8 cellular contexts compared by ENCODE assay signal in the genomic region with DNA sequence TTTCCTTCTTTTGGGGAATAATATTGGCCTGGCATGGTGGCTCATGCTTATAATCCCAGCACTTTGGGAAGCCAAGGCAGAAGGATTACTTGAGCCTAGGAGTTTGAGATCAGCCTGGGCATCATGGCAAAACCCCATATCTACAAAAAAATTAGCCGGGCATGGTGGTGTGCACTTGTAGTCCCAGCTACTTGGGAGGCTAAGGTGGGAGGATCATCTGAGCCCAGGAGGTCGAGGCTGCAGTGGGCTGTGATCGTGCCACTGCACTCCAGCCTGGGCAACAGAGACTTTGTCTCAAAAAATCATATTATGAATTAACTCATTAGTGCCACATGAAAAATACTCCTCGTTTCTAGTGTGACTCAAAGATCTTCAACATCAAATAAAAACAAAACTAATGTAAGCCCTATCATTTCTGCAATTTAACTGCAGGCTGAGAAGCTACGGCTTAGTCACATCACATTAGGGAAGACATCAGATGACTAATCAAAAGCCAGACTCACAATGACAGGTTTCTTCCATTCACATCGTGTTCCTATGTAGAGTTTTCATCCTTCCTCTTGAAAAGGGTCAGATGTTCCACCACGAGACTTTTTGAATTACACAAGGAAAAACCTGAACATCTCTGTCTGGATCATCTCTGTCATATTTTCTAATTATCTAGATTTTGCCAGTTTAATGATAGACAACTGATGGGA. TPM values are rescaled to one million over a fixed set of nuclear protein-coding genes. Genes with fewer than 3 reads are reported as not detected.
DNase-seq lines count a peak whose midpoint lies in the region; FAIRE-seq and TF ChIP-seq lines count a peak whose summit lies in the region.
"Not testable (repeated sequence)": the region's sequence is repeated elsewhere in the genome, so short reads cannot be mapped to it uniquely, and the experiment has no call there.

No MANE protein-coding gene starts in this region.

- CTCF ChIA-PET in activated naive CD4-positive, alpha-beta T cell treated with anti-CD3 and anti-CD28 coated beads for 36 hours (lab: Charles Lee) = interaction anchor here (0.6 to 1.6 kb wide), 4 partner anchors 12 to 127 kb away, joined by 3 to 7 read pairs (median 4); no protein-coding TSS in a partner anchor

- not testable (repeated sequence) for H3K27me3 ChIP-seq in DOHH2 (ENCODE audit: control insufficient read depth, low read length); effector memory CD4-positive, alpha-beta T cell (replicated peaks; ENCODE audit: control insufficient read depth, insufficient read depth, low read length, poor library complexity, severe bottlenecking); keratinocyte (ENCODE audit: control insufficient read depth, extremely low read depth, insufficient read depth, low read length); parathyroid adenoma (ENCODE audit: control insufficient read depth, insufficient read depth, low read length); thymus (ENCODE audit: control insufficient read depth, insufficient read depth)

- peaks cover 52% of the 10 kb centered on the region for H3K4me1 Mint-ChIP-seq in activated naive CD4-positive, alpha-beta T cell treated with anti-CD3 and anti-CD28 coated beads for 36 hours (ENCODE audit: low read depth)

- not testable (repeated sequence) for DNase-seq in Jurkat, Clone E6-1 (ENCODE audit: low read depth, low spot score); effector memory CD4-positive, alpha-beta T cell; keratinocyte (ENCODE audit: low read depth, low spot score)
- DNase-seq in SK-MEL-5 (ENCODE audit: low read depth, low spot score) = peak; percentile 66
- DNase-seq in activated naive CD4-positive, alpha-beta T cell treated with anti-CD3 and anti-CD28 coated beads for 36 hours = peak; percentile 41

- TF ChIP-seq CTCF in DOHH2 (IDR thresholded peaks at IDR 0.05; ENCODE audit: low read depth, low read length, poor library complexity, severe bottlenecking); keratinocyte (optimal IDR thresholded peaks at IDR 0.05 in 1 of 3, IDR thresholded peaks at IDR 0.05 in 1 of 3, conservative IDR thresholded peaks at IDR 0.05 in 1 of 3; ENCODE audit: extremely low read depth in 1 of 3, insufficient read depth in 2 of 3, low read length in 3 of 3); parathyroid adenoma (IDR thresholded peaks at IDR 0.05): not testable (repeated sequence)

- not testable (repeated sequence) for H2AFZ ChIP-seq in keratinocyte (ENCODE audit: control insufficient read depth, low read length)
- peak overlapping the region; percentile 93 for H2AFZ ChIP-seq in parathyroid adenoma

- WGBS in thymus = 63% methylated on average over 7 of the region's 7 CpGs

- H3K4me1 ChIP-seq in DOHH2 (ENCODE audit: control insufficient read depth, low read length) = peaks cover 91% of the 10 kb centered on the region
- H3K4me1 ChIP-seq in effector memory CD4-positive, alpha-beta T cell (ENCODE audit: control insufficient read depth, insufficient read depth, low read length, poor library complexity, severe bottlenecking) = peaks cover 18% of the 10 kb centered on the region
- H3K4me1 ChIP-seq in keratinocyte (ENCODE audit: control insufficient read depth, extremely low read depth, insufficient read depth, low read length) = peaks cover 16% of the 10 kb centered on the region
- H3K4me1 ChIP-seq in parathyroid adenoma = not testable (repeated sequence)
- peaks cover 12% of the 10 kb centered on the region for H3K4me1 ChIP-seq in thymus (ENCODE audit: control insufficient read depth, insufficient read depth, low read length)

- not testable (repeated sequence) for H3K9me3 ChIP-seq in DOHH2 (ENCODE audit: control insufficient read depth, insufficient read depth, low read length); effector memory CD4-positive, alpha-beta T cell (ENCODE audit: control insufficient read depth, low read length); keratinocyte (ENCODE audit: control insufficient read depth, low read depth, low read length); parathyroid adenoma (ENCODE audit: control insufficient read depth, low read length); thymus (ENCODE audit: control insufficient read depth)

- not testable (repeated sequence) for H4K20me1 ChIP-seq in DOHH2 (ENCODE audit: control insufficient read depth, insufficient read depth, low read depth, low read length); keratinocyte (ENCODE audit: control insufficient read depth, extremely low read depth, insufficient read depth, low read length)

- peaks cover 34% of the 10 kb centered on the region for H3K36me3 ChIP-seq in DOHH2 (ENCODE audit: control insufficient read depth, low read length)
- not testable (repeated sequence) for H3K36me3 ChIP-seq in effector memory CD4-positive, alpha-beta T cell (ENCODE audit: control insufficient read depth, insufficient read depth, low read length); keratinocyte (ENCODE audit: control insufficient read depth in 2 of 2, extremely low read depth in 1 of 2, insufficient read depth in 2 of 2, low read length in 2 of 2); parathyroid adenoma (ENCODE audit: control insufficient read depth, insufficient read depth, low read length); thymus (ENCODE audit: control insufficient read depth, insufficient read depth)

- H3K79me2 ChIP-seq in DOHH2 (ENCODE audit: control insufficient read depth, low read length) = peaks cover 51% of the 10 kb centered on the region
- not testable (repeated sequence) for H3K79me2 ChIP-seq in keratinocyte (ENCODE audit: control insufficient read depth, insufficient read depth, low read length); parathyroid adenoma

- H3K27ac Mint-ChIP-seq in activated naive CD4-positive, alpha-beta T cell treated with anti-CD3 and anti-CD28 coated beads for 36 hours = peak overlapping the region; percentile 91

- not testable (repeated sequence) for H3K27me3 Mint-ChIP-seq in activated naive CD4-positive, alpha-beta T cell treated with anti-CD3 and anti-CD28 coated beads for 36 hours (ENCODE audit: low read depth)

- intact Hi-C loops in activated naive CD4-positive, alpha-beta T cell treated with anti-CD3 and anti-CD28 coated beads for 36 hours (cut with micrococcal nuclease) = loop anchor here (1.0 to 10.0 kb wide), 7 partner anchors 11 to 1331 kb away; a partner anchor contains a TSS

- not testable (repeated sequence) for H3K9me3 Mint-ChIP-seq in activated naive CD4-positive, alpha-beta T cell treated with anti-CD3 and anti-CD28 coated beads for 36 hours

- peak overlapping the region; percentile 94 for H3K27ac ChIP-seq in DOHH2 (ENCODE audit: low read depth, low read length)
- H3K27ac ChIP-seq in effector memory CD4-positive, alpha-beta T cell (ENCODE audit: insufficient read depth, low read length, poor library complexity, severe bottlenecking) = peak overlapping the region; percentile 98
- peak overlapping the region; percentile 92 for H3K27ac ChIP-seq in keratinocyte (ENCODE audit: control insufficient read depth, insufficient read depth, low read length)
- peak overlapping the region; percentile 96 for H3K27ac ChIP-seq in parathyroid adenoma
- H3K27ac ChIP-seq in thymus (ENCODE audit: low read depth) = peak overlapping the region; percentile 98

- in situ Hi-C loops in SK-MEL-5 (cut with HindIII; ENCODE audit: low pct_unique_long_range_greater_than_20kb, low sequenced_read_pairs) = not testable (repeated sequence)

- peak overlapping the region; percentile 91 for H3K9ac ChIP-seq in keratinocyte (ENCODE audit: control insufficient read depth, extremely low read depth, insufficient read depth, low read length)
- H3K9ac ChIP-seq in parathyroid adenoma = not testable (repeated sequence)

- not testable (repeated sequence) for H3K9me1 ChIP-seq in keratinocyte (ENCODE audit: control insufficient read depth, extremely low read depth, insufficient read depth, low read length)

- not testable (repeated sequence) for H3K9me2 ChIP-seq in DOHH2 (replicated peaks; ENCODE audit: control insufficient read depth, low read length)

- H3K36me3 Mint-ChIP-seq in activated naive CD4-positive, alpha-beta T cell treated with anti-CD3 and anti-CD28 coated beads for 36 hours (ENCODE audit: low read depth) = not testable (repeated sequence)

- H3K4me2 ChIP-seq in DOHH2 (ENCODE audit: low read length) = peak overlapping the region; percentile 96
- peak overlapping the region; percentile 97 for H3K4me2 ChIP-seq in keratinocyte (ENCODE audit: control insufficient read depth, extremely low read depth, insufficient read depth, low read depth, low read length)
- peak overlapping the region; percentile 96 for H3K4me2 ChIP-seq in parathyroid adenoma (ENCODE audit: low read length)

- H3K4me3 Mint-ChIP-seq in activated naive CD4-positive, alpha-beta T cell treated with anti-CD3 and anti-CD28 coated beads for 36 hours = peak overlapping the region; percentile 90

- H3F3A ChIP-seq in DOHH2 (ENCODE audit: control insufficient read depth, insufficient read depth) = peaks cover 54% of the 10 kb centered on the region

- FAIRE-seq in keratinocyte (lab: Jason Lieb, UNC) = not testable (repeated sequence)

- dilution Hi-C loops in keratinocyte (cut with MboI; ENCODE audit: extremely low pct_ligation_motif_present, low sequenced_read_pairs) = not testable (repeated sequence)

- H3K4me3 ChIP-seq in DOHH2 (ENCODE audit: low read length) = peak overlapping the region; percentile 81
- H3K4me3 ChIP-seq in Jurkat, Clone E6-1 (ENCODE audit: low read length) = peak overlapping the region; percentile 81
- not testable (repeated sequence) for H3K4me3 ChIP-seq in effector memory CD4-positive, alpha-beta T cell (ENCODE audit: insufficient read depth, low read depth, low read length, poor library complexity, severe bottlenecking)
- peak overlapping the region in 2 of 3 experiments; percentile 62 to 78 for H3K4me3 ChIP-seq in keratinocyte (ENCODE audit: control insufficient read depth in 2 of 3, extremely low read depth in 1 of 3, insufficient read depth in 2 of 3, low read depth in 1 of 3, low read length in 3 of 3)
- H3K4me3 ChIP-seq in parathyroid adenoma (ENCODE audit: low read depth, low read length) = peak overlapping the region; percentile 96
- peak overlapping the region; percentile 78 for H3K4me3 ChIP-seq in thymus (ENCODE audit: low read length)

RNA-seq across cellular contexts. Expression of a gene that starts 54.9 kb away (rescaled TPM):
- polyA plus RNA-seq in Jurkat, Clone E6-1 (2012; ENCODE audit: insufficient read depth, insufficient read length) = 9.0 TPM
- 3.0 and 4.2 TPM in 2 replicates for total RNA-seq in SK-MEL-5 (2014; rRNA removed; shearing (Covaris generic))
- 0.65 and 1.0 TPM in 2 replicates for polyA plus RNA-seq in SK-MEL-5 (2015; cell fraction: cytosol; rRNA removed)
- polyA plus RNA-seq in SK-MEL-5 (2015; cell fraction: nucleus; rRNA removed) = 7.7 and 10.0 TPM in 2 replicates
- total RNA-seq in activated naive CD4-positive, alpha-beta T cell treated with anti-CD3 and anti-CD28 coated beads for 36 hours = 1 to 10 TPM; 8.7 to 9.0 TPM
- polyA plus RNA-seq in keratinocyte = 1.2 to 3.2 TPM (median 2.0 TPM) in 3 replicates
- 6.3 TPM for polyA plus RNA-seq in keratinocyte (2011; ENCODE audit: low read depth)
- 1.1 and 1.6 TPM in 2 replicates for polyA plus RNA-seq in keratinocyte (2011; cell fraction: cytosol; rRNA removed)
- polyA plus RNA-seq in keratinocyte (2011; cell fraction: nucleus; rRNA removed) = 10.5 and 12.8 TPM in 2 replicates
- 1.3 and 4.0 TPM in 2 replicates for polyA plus RNA-seq in keratinocyte (2012; ENCODE audit: low replicate concordance)
- 3.4 to 9.0 TPM (median 7.2 TPM) in 3 replicates for polyA minus RNA-seq in keratinocyte
- not detected for polyA minus RNA-seq in keratinocyte (2011; cell fraction: cytosol; rRNA and poly(A)+ RNA removed)
- 9.7 and 14.0 TPM in 2 replicates for polyA minus RNA-seq in keratinocyte (2011; cell fraction: nucleus; rRNA and poly(A)+ RNA removed)
- polyA plus RNA-seq in thymus = 7.9 TPM
